ENCODE assay signal across 4 cellular contexts in the genomic region with DNA sequence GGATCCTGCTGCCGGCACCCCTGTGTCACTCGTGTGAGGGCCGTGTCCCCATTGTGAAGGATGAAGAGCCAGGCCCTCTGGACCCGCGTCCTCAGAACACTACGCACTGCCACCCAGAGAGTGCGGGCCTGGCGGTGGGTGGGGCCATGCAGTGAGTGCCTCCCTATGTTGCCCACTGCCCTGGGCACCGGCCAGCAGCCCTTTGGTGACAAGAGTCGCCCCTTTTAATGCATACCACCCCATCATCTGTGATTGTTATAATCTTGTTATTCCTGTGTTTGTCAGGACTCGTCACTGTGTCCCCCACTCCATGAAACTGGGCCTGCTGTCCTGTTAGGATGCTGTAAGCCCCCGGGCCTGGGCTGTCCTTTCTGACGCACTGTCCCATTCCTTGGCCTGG. TPM values are rescaled to one million over a fixed set of nuclear protein-coding genes. Genes with fewer than 3 reads are reported as not detected.
"Had no signal": no experiment of that assay in that cellular context is flagged by ENCODE, and none has a peak within 500 bp of the region (broad histone marks: within the 10 kb centered on the region; RNA-seq: fewer than 3 reads in every experiment).

No MANE protein-coding gene starts in this region.

RNA-seq across cellular contexts. Expression of a gene that starts 6.6 kb away (rescaled TPM):
- polyA plus RNA-seq: IgD-negative memory B cell had no signal

RNA-seq across cellular contexts. Expression of a gene that starts 9.3 kb away (rescaled TPM):
- total RNA-seq: HFFc6 had no signal
- polyA plus RNA-seq: IgD-negative memory B cell had no signal

RNA-seq across cellular contexts. Expression of a gene that starts 59.9 kb away (rescaled TPM):
- total RNA-seq: H1, HepG2, HFFc6 had no signal
- polyA plus RNA-seq: H1, HepG2, IgD-negative memory B cell had no signal
